ENCODE assay signal across 24 cellular contexts in the genomic region with DNA sequence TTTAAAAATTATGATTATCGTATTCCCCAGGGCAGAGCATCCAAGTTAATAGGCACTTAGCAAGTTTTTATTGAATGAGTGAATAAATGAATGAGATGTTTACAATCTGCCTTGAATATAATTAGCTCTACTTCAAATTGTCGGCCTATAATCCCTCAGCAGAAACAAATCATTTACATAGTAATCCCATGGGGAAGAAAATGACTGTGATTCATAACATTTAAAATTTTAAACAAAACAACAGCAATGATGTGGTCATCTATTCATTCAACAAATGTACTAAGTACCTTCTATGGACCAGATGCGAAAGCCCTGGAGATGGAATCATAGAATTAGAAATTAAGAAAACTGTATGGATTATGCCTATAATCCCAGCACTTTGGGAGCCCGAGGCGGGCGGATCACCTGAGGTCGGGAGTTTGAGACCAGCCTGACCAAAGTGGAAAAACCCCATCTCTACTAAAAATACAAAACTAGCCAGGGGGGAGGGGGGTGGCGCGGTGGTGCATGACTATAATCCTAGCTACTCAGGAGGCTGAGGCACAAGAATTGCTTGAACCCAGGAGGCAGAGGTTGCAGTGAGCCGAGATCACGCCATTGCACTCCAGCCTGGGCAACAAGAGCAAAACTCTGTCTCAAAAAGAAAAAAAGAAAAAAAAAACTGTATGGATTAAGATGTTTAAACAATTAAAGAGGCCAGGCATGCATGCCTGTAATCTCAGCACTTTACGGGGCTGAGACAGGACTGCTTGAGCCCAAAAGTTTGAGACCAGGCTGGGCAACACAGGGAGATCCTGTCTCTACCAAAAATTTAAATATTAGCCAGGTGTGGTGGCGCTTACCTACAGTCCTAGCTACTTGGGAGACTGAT.
"Had no signal": no experiment of that assay in that cellular context is flagged by ENCODE, and none has a peak within 500 bp of the region (broad histone marks: within the 10 kb centered on the region; RNA-seq: fewer than 3 reads in every experiment).

No MANE protein-coding gene starts in this region.

- H3K27ac ChIP-seq: brain microvascular endothelial cell, cardiac muscle cell, KMS-11 had no signal

- H3K36me3 ChIP-seq: brain microvascular endothelial cell, cardiac muscle cell, MG63 had no signal

- H3K9ac ChIP-seq: KMS-11 had no signal

- H3K27me3 Mint-ChIP-seq: activated naive CD4-positive, alpha-beta T cell treated with anti-CD3 and anti-CD28 coated beads, Interleukin-2, amount 50 U/mL, for 24 hours had no signal

- H3K4me2 ChIP-seq: KMS-11 had no signal

- H3K9me3 ChIP-seq: MG63 had no signal

- H3K4me3 ChIP-seq: cardiac muscle cell, MG63 had no signal

- ATAC-seq: activated CD8-positive, alpha-beta T cell treated with anti-CD3 and anti-CD28 coated beads, Interleukin-2, amount 10 ng/mL, durations not matched to agents 7 days and 5 days; PC-3; WTC11 had no signal

- H3K27me3 ChIP-seq: brain microvascular endothelial cell, cardiac muscle cell, MG63 had no signal

- FAIRE-seq: RCC 7860 had no signal

- H3K4me1 Mint-ChIP-seq: activated naive CD4-positive, alpha-beta T cell treated with anti-CD3 and anti-CD28 coated beads, Interleukin-2, amount 50 U/mL, for 24 hours had no signal

- H3K4me3 Mint-ChIP-seq: activated CD8-positive, alpha-beta T cell treated with anti-CD3 and anti-CD28 coated beads, Interleukin-2, amount 10 ng/mL, durations not matched to agents 7 days and 5 days; activated naive CD4-positive, alpha-beta T cell treated with anti-CD3 and anti-CD28 coated beads, Interleukin-2, amount 50 U/mL, for 24 hours; T-helper 1 cell treated with Interleukin-12 subunit alpha and Interleukin-12 subunit beta and Interleukin-4 antibody, amounts not matched to agents 30 μg/mL and 1 μg/mL, for 36 hours; WTC11 had no signal

- H3K36me3 Mint-ChIP-seq: activated naive CD4-positive, alpha-beta T cell treated with anti-CD3 and anti-CD28 coated beads, Interleukin-2, amount 50 U/mL, for 24 hours; WTC11 had no signal

- H3K9me3 Mint-ChIP-seq: activated naive CD4-positive, alpha-beta T cell treated with anti-CD3 and anti-CD28 coated beads, Interleukin-2, amount 50 U/mL, for 24 hours; T-helper 1 cell treated with Interleukin-12 subunit alpha and Interleukin-12 subunit beta and Interleukin-4 antibody, amounts not matched to agents 30 μg/mL and 1 μg/mL, for 36 hours; WTC11 had no signal

- DNase-seq: activated CD4-positive, alpha-beta T cell treated with anti-CD3 and anti-CD28 coated beads for 48 hours; activated CD4-positive, alpha-beta T cell treated with anti-CD3 and anti-CD28 coated beads, Interleukin-2, amount 50 U/mL, for 4 hours; activated CD4-positive, CD25-positive, alpha-beta regulatory T cell treated with anti-CD3 and anti-CD28 coated beads, Interleukin-2, amount 50 U/mL, for 72 hours; activated CD8-positive, alpha-beta memory T cell treated with anti-CD3 and anti-CD28 coated beads, Interleukin-2, amount 50 U/mL, for 48 hours; activated CD8-positive, alpha-beta T cell treated with anti-CD3 and anti-CD28 coated beads, Interleukin-2, amount 10 ng/mL, durations not matched to agents 7 days and 5 days; activated naive CD4-positive, alpha-beta T cell; activated T-cell treated with anti-CD3 and anti-CD28 coated beads, Interleukin-2, amount 50 U/mL, for 1 hour; amniotic stem cell; brain microvascular endothelial cell; MG63; MV-4-11; NCI-H1092 treated with DMSO at 0.1 percent for 48 hours; NCI-H1417 treated with DMSO at 0.1 percent for 48 hours; NCI-H187; NCI-H2081; NCI-H510A treated with DMSO at 0.1 percent for 48 hours; PC-3; SHP77 had no signal

- H3K27ac Mint-ChIP-seq: activated CD8-positive, alpha-beta T cell treated with anti-CD3 and anti-CD28 coated beads, Interleukin-2, amount 10 ng/mL, durations not matched to agents 7 days and 5 days; activated naive CD4-positive, alpha-beta T cell treated with anti-CD3 and anti-CD28 coated beads, Interleukin-2, amount 50 U/mL, for 24 hours; T-helper 1 cell treated with Interleukin-12 subunit alpha and Interleukin-12 subunit beta and Interleukin-4 antibody, amounts not matched to agents 30 μg/mL and 1 μg/mL, for 36 hours; WTC11 had no signal
